8 cellular contexts compared by ENCODE assay signal in the genomic region with DNA sequence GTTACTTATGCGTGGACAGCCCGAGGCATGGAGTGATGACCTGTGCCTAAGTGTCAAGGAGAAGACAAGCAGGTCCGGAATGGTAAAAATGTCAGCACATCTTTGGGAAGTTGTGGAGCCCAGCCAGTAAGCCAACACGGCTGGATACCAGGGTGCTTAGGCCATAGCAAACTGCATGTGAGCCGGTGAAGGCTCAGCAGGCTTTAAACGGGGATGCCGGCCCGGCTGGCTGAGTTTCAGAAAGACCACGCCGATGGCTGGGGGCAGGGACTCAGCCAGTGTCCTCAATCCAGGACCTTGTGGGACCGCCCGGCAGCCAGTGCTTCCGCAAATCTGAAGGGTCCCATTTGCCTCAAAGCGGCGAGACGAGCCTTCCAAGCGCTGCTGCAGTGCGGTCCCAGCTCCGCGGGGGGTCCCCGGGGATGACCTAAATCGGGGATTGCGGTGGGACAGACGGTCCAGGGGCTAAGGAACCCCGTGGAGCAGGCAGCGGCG. TPM values are rescaled to one million over a fixed set of nuclear protein-coding genes. Genes with fewer than 3 reads are reported as not detected.
DNase-seq lines count a peak whose midpoint lies in the region; ATAC-seq and TF ChIP-seq lines count a peak whose summit lies in the region.

No MANE protein-coding gene starts in this region.

- H4K20me1 ChIP-seq in GM23248 (ENCODE audit: insufficient read depth) (no peaks in the 10 kb centered on the region), smooth muscle cell (ENCODE audit: low read depth) (peaks cover 30% of the 10 kb centered on the region)

- H3K4me1 ChIP-seq in GM23248 (ENCODE audit: insufficient read depth) = peaks cover 18% of the 10 kb centered on the region
- H3K4me1 ChIP-seq in adipocyte (ENCODE audit: control insufficient read depth, insufficient read depth, low read length) = peaks cover 21% of the 10 kb centered on the region
- H3K4me1 ChIP-seq in smooth muscle cell (ENCODE audit: low read depth) = peaks cover 20% of the 10 kb centered on the region

- no peak for TF ChIP-seq CTCF in smooth muscle cell (IDR thresholded peaks at IDR 0.05; ENCODE audit: borderline replicate concordance, insufficient read depth, poor library complexity, severe bottlenecking)

- H3K9me3 ChIP-seq in GM23248 (ENCODE audit: low read depth) = no peaks in the 10 kb centered on the region
- H3K9me3 ChIP-seq in adipocyte (ENCODE audit: control insufficient read depth, low read length) = no peaks in the 10 kb centered on the region
- H3K9me3 ChIP-seq in iPS-18c (ENCODE audit: control insufficient read depth, insufficient read depth, low read length) = peaks cover 3% of the 10 kb centered on the region
- H3K9me3 ChIP-seq in smooth muscle cell (replicated peaks; ENCODE audit: low read depth) = no peaks in the 10 kb centered on the region

- H3K4me2 ChIP-seq in GM23248 (ENCODE audit: unreplicated experiment) (peak overlapping the region; percentile 83), smooth muscle cell (peak overlapping the region; percentile 97)

- H3K4me3 ChIP-seq in GM23248 = peak overlapping the region; percentile 78
- peak overlapping the region; percentile 84 for H3K4me3 ChIP-seq in adipocyte (ENCODE audit: low read length)
- peak overlapping the region; percentile 57 for H3K4me3 ChIP-seq in iPS-18c (ENCODE audit: insufficient read depth, low read depth, low read length)
- peak overlapping the region; percentile 73 for H3K4me3 ChIP-seq in smooth muscle cell

- H3K36me3 ChIP-seq in GM23248 (ENCODE audit: low read depth) (no peaks in the 10 kb centered on the region), adipocyte (ENCODE audit: control insufficient read depth, insufficient read depth, low read length, severe bottlenecking) (no peaks in the 10 kb centered on the region), smooth muscle cell (ENCODE audit: low read depth) (no peaks in the 10 kb centered on the region)

- DNase-seq in GM23248 (peak; percentile 26), adipocyte (ENCODE audit: low read depth) (no peak), smooth muscle cell (lab: John Stamatoyannopoulos, UW; ENCODE audit: unreplicated experiment) (no peak), amniotic stem cell (lab: John Stamatoyannopoulos, UW) (no peak)

- H3F3A ChIP-seq in GM23248 (ENCODE audit: insufficient read depth) (peaks cover 5% of the 10 kb centered on the region; the same call in 1 of the 2 replicates), smooth muscle cell (ENCODE audit: low read depth) (peaks cover 11% of the 10 kb centered on the region)

- in situ Hi-C loops in GM23248 (cut with MboI) = no loop called here

- peak overlapping the region; percentile 95 for H2AFZ ChIP-seq in GM23248
- H2AFZ ChIP-seq in smooth muscle cell (ENCODE audit: low read depth) = peak overlapping the region; percentile 93

- ATAC-seq in HG03378 (IDR thresholded peaks at IDR 0.05; ENCODE audit: unreplicated experiment) = no peak
- no peak for ATAC-seq in HG02852 (IDR thresholded peaks at IDR 0.05; ENCODE audit: unreplicated experiment)
- no peak for ATAC-seq in HG03521 (IDR thresholded peaks at IDR 0.05; ENCODE audit: unreplicated experiment)

- no peak overlapping the region for H3K27ac ChIP-seq in GM23248
- no peak overlapping the region for H3K27ac ChIP-seq in smooth muscle cell (ENCODE audit: low read depth)

- H3K9ac ChIP-seq in GM23248 = peak overlapping the region; percentile 77
- peak overlapping the region; percentile 85 for H3K9ac ChIP-seq in adipocyte (ENCODE audit: low read length)
- H3K9ac ChIP-seq in smooth muscle cell (ENCODE audit: low read depth) = no peak overlapping the region

- no peaks in the 10 kb centered on the region for H3K9me2 ChIP-seq in GM23248 (ENCODE audit: insufficient read depth)

- H3K27me3 ChIP-seq in GM23248 (replicated peaks; ENCODE audit: insufficient read depth) (no peaks in the 10 kb centered on the region), adipocyte (replicated peaks; ENCODE audit: control insufficient read depth, insufficient read depth, low read length) (no peaks in the 10 kb centered on the region), smooth muscle cell (ENCODE audit: low read depth) (no peaks in the 10 kb centered on the region)

- 30 to 35% methylated on average over 23 to 27 of the region's 27 CpGs for WGBS in GM23248 (ENCODE audit: low coverage in 1 of 2, low lambda C conversion rate in 2 of 2, missing lambda C conversion rate in 2 of 2), 2 experiments
- WGBS in smooth muscle cell (ENCODE audit: low lambda C conversion rate) = 8% methylated on average over 27 of the region's 27 CpGs

- H3K79me2 ChIP-seq in GM23248 (ENCODE audit: insufficient read depth) (peaks cover 33% of the 10 kb centered on the region), smooth muscle cell (ENCODE audit: low read depth) (peaks cover 33% of the 10 kb centered on the region)

RNA-seq across cellular contexts. Expression of a gene that starts 0.9 kb away (rescaled TPM):
- total RNA-seq in GM23248 (2014; rRNA removed; shearing (Covaris generic)) = 9.9 and 18.3 TPM in 2 replicates
- 2.2 and 3.0 TPM in 2 replicates for polyA plus RNA-seq in GM23248 (2016; fragmentation: Nextera tagmentation; extraction: Ambion mirVana)
- 9.8 and 12.5 TPM in 2 replicates for total RNA-seq in smooth muscle cell
- 3.9 TPM in 2 replicates for polyA plus RNA-seq in smooth muscle cell
